ENCODE assay signal across 32 cellular contexts in the genomic region with DNA sequence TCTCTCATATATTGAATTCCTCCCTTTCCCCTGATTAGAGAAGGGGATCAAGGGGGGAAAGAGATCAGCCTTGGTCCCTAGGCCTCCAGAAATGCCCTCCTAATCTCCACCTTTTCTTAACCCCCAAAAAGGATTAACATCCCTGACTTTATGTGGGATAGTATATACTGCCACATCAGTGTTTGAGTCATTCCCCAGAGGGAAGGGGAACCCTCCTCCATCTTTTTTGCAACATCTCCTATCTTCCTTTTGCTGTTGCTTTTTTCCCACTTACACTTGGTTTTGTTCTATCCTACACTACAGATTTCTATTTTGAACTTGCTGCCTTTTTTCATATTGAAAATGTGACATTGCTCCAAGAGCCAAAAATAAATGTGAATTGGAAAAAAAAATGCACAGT.
"Had no signal": no experiment of that assay in that cellular context is flagged by ENCODE, and none has a peak within 500 bp of the region (broad histone marks: within the 10 kb centered on the region; RNA-seq: fewer than 3 reads in every experiment).

No MANE protein-coding gene starts in this region.

- ATAC-seq: activated CD4-positive, alpha-beta T cell treated with anti-CD3 and anti-CD28 coated beads for 36 hours; activated T-cell treated with anti-CD3 and anti-CD28 coated beads, Interleukin-2, amount 50 U/mL, for 72 hours had no signal

- H3K4me3 ChIP-seq: adrenal gland, breast epithelium, Peyer's patch, SJCRH30 had no signal

- H3K9me3 Mint-ChIP-seq: activated CD4-positive, alpha-beta memory T cell treated with anti-CD3 and anti-CD28 coated beads, Interleukin-2, amount 10 ng/mL, durations not matched to agents 7 days and 5 days; activated naive CD8-positive, alpha-beta T cell treated with anti-CD3 and anti-CD28 coated beads, Interleukin-2, amount 10 ng/mL, durations not matched to agents 7 days and 5 days; activated T-cell treated with anti-CD3 and anti-CD28 coated beads, Interleukin-2, amount 50 U/mL, for 72 hours; activated T-helper 2 cell treated with anti-CD3 and anti-CD28 coated beads, Interferon-gamma antibody, Interleukin-2, Interleukin-4, amounts not matched to agents 10 μg/mL and 5 μg/mL and 100 μg/mL, durations not matched to agents 14 hours and 24 hours and 36 hours; central memory CD8-positive, alpha-beta T cell had no signal

- H3K27me3 ChIP-seq: adrenal gland, breast epithelium, Peyer's patch, SJCRH30 had no signal

- H3K27me3 Mint-ChIP-seq: activated CD4-positive, alpha-beta memory T cell treated with anti-CD3 and anti-CD28 coated beads, Interleukin-2, amount 10 ng/mL, durations not matched to agents 7 days and 5 days; activated CD4-positive, alpha-beta T cell treated with anti-CD3 and anti-CD28 coated beads for 36 hours; activated naive CD8-positive, alpha-beta T cell treated with anti-CD3 and anti-CD28 coated beads, Interleukin-2, amount 10 ng/mL, durations not matched to agents 7 days and 5 days; central memory CD8-positive, alpha-beta T cell had no signal

- H3K4me1 Mint-ChIP-seq: activated CD4-positive, alpha-beta memory T cell treated with anti-CD3 and anti-CD28 coated beads, Interleukin-2, amount 10 ng/mL, durations not matched to agents 7 days and 5 days; activated CD4-positive, alpha-beta T cell treated with anti-CD3 and anti-CD28 coated beads for 36 hours; activated naive CD8-positive, alpha-beta T cell treated with anti-CD3 and anti-CD28 coated beads, Interleukin-2, amount 10 ng/mL, durations not matched to agents 7 days and 5 days; central memory CD8-positive, alpha-beta T cell had no signal

- H3K27ac Mint-ChIP-seq: activated CD4-positive, alpha-beta memory T cell treated with anti-CD3 and anti-CD28 coated beads, Interleukin-2, amount 10 ng/mL, durations not matched to agents 7 days and 5 days; activated CD4-positive, alpha-beta T cell treated with anti-CD3 and anti-CD28 coated beads for 36 hours; activated naive CD8-positive, alpha-beta T cell treated with anti-CD3 and anti-CD28 coated beads, Interleukin-2, amount 10 ng/mL, durations not matched to agents 7 days and 5 days; activated T-cell treated with anti-CD3 and anti-CD28 coated beads, Interleukin-2, amount 50 U/mL, for 72 hours; activated T-helper 2 cell treated with anti-CD3 and anti-CD28 coated beads, Interferon-gamma antibody, Interleukin-2, Interleukin-4, amounts not matched to agents 10 μg/mL and 5 μg/mL and 100 μg/mL, durations not matched to agents 14 hours and 24 hours and 36 hours had no signal

- DNase-seq: activated CD4-positive, alpha-beta memory T cell treated with anti-CD3 and anti-CD28 coated beads, Interleukin-2, amount 10 ng/mL, durations not matched to agents 7 days and 5 days; activated CD4-positive, alpha-beta T cell treated with anti-CD3 and anti-CD28 coated beads for 36 hours; activated CD4-positive, alpha-beta T cell treated with anti-CD3 and anti-CD28 coated beads, Interleukin-2, amount 50 U/mL, for 1 hour; activated gamma-delta T cell treated with Interleukin-2 at 50 U/mL for 16 hours; activated naive CD4-positive, alpha-beta T cell treated with anti-CD3 and anti-CD28 coated beads, Interleukin-2, amount 50 U/mL, for 16 hours; activated naive CD8-positive, alpha-beta T cell treated with anti-CD3 and anti-CD28 coated beads, Interleukin-2, amount 10 ng/mL, durations not matched to agents 7 days and 5 days; activated T-cell treated with anti-CD3 and anti-CD28 coated beads for 4 hours; activated T-cell treated with anti-CD3 and anti-CD28 coated beads, Interleukin-2, amount 50 U/mL, for 72 hours; adrenal gland; aorta; Kasumi-1; KBM-7; NCI-H1092; NCI-H1417; NCI-H1694; NCI-H2029; NCI-H2107; NCI-H2171 treated with DMSO at 0.1 percent for 48 hours; NCI-H226; NCI-H526; NCI-H774; NK-92 treated with Interleukin-12 subunit alpha and Interleukin-12 subunit beta, amount 100 ng/mL, for 24 hours; OCI-M1; Peyer's patch; Right ventricle myocardium superior; SJCRH30; SK-N-SH; T-helper 1 cell; WERI-Rb-1 had no signal

- H3K36me3 ChIP-seq: breast epithelium, WERI-Rb-1 had no signal

- H3K4me3 Mint-ChIP-seq: activated CD4-positive, alpha-beta memory T cell treated with anti-CD3 and anti-CD28 coated beads, Interleukin-2, amount 10 ng/mL, durations not matched to agents 7 days and 5 days; activated CD4-positive, alpha-beta T cell treated with anti-CD3 and anti-CD28 coated beads for 36 hours; activated naive CD8-positive, alpha-beta T cell treated with anti-CD3 and anti-CD28 coated beads, Interleukin-2, amount 10 ng/mL, durations not matched to agents 7 days and 5 days; activated T-cell treated with anti-CD3 and anti-CD28 coated beads, Interleukin-2, amount 50 U/mL, for 72 hours; central memory CD8-positive, alpha-beta T cell had no signal

- H3K36me3 Mint-ChIP-seq: activated naive CD8-positive, alpha-beta T cell treated with anti-CD3 and anti-CD28 coated beads, Interleukin-2, amount 10 ng/mL, durations not matched to agents 7 days and 5 days had no signal
